8 cellular contexts compared by ENCODE assay signal in genomic region chr2:219252570-219252899, GRCh38. TPM values are rescaled to one million over a fixed set of nuclear protein-coding genes. Genes with fewer than 3 reads are reported as not detected.
DNase-seq lines count a peak whose midpoint lies in the region; ATAC-seq and TF ChIP-seq lines count a peak whose summit lies in the region.

No MANE protein-coding gene starts in this region.

- in situ Hi-C loops in KBM-7 (cut with MboI; ENCODE audit: low pct_unique_long_range_greater_than_20kb, low sequenced_read_pairs), result no loop called here

- peak overlapping the region; percentile 87 for H3K4me3 Mint-ChIP-seq in CD8-positive, alpha-beta T cell

- H3K4me1 ChIP-seq in CD8-positive, alpha-beta T cell (ENCODE audit: insufficient read depth, low read length), result peaks cover 51% of the 10 kb centered on the region
- H3K4me1 ChIP-seq in breast epithelium, result peaks cover 19 to 23% of the 10 kb centered on the region in 2 donors
- peaks cover 18 to 26% of the 10 kb centered on the region in 2 donors for H3K4me1 ChIP-seq in muscle layer of duodenum (ENCODE audit: control insufficient read depth in 1 of 2, insufficient read depth in 2 of 2, low read length in 2 of 2)

- H3K36me3 ChIP-seq in CD8-positive, alpha-beta T cell (ENCODE audit: insufficient read depth, low read length), result peaks cover 25% of the 10 kb centered on the region
- H3K36me3 ChIP-seq in breast epithelium (no peaks in the 10 kb centered on the region), muscle layer of duodenum (ENCODE audit: control insufficient read depth in 1 of 2, insufficient read depth in 2 of 2, low read length in 2 of 2) (peaks cover 8 to 25% of the 10 kb centered on the region in 2 donors)

- POLR2A ChIA-PET in CD8-positive, alpha-beta T cell (lab: Charles Lee), result interaction anchor here (0.7 to 9.6 kb wide), 10 partner anchors 13 to 135 kb away, joined by 3 to 184 read pairs (median 4); partner anchors contain the start of genes ABCB6, ANKZF1, ATG9A and DNAJB2

- intact Hi-C loops in CD8-positive, alpha-beta T cell (cut with DNase I, micrococcal nuclease), result loop anchor here (2.0 to 5.0 kb wide), 2 partner anchors 76 to 345 kb away; partner anchors contain the start of genes CNPPD1 (in 1 of the 2) and STK11IP (in 1 of the 2)
- intact Hi-C loops in breast epithelium (cut with DNase I; ENCODE audit: low total_unique reads), result no loop called here

- H3K36me3 Mint-ChIP-seq in CD8-positive, alpha-beta T cell, result peaks cover 56% of the 10 kb centered on the region

- H3K27me3 ChIP-seq in CD8-positive, alpha-beta T cell (ENCODE audit: insufficient read depth, low read length), result no peaks in the 10 kb centered on the region
- H3K27me3 ChIP-seq in breast epithelium (no peaks in the 10 kb centered on the region), muscle layer of duodenum (ENCODE audit: low read depth, low read length) (no peaks in the 10 kb centered on the region)

- no peaks in the 10 kb centered on the region for H3K27me3 Mint-ChIP-seq in CD8-positive, alpha-beta T cell (ENCODE audit: low read depth)

- H3K9me3 Mint-ChIP-seq in CD8-positive, alpha-beta T cell, result no peaks in the 10 kb centered on the region

- H3K4me3 ChIP-seq in CD8-positive, alpha-beta T cell (ENCODE audit: low read depth, low read length), result peak overlapping the region; percentile 98
- H3K4me3 ChIP-seq in NB4 (ENCODE audit: low read depth, low read length) (peak overlapping the region; percentile 66), breast epithelium (peak overlapping the region; percentile 55 to 76 (median 69)), muscle layer of duodenum (ENCODE audit: low read depth in 1 of 2, low read length in 2 of 2) (peak overlapping the region; percentile 75 to 84)

- TF ChIP-seq CTCF in CD8-positive, alpha-beta T cell (IDR thresholded peaks at IDR 0.05), result no peak
- no peak for TF ChIP-seq CTCF in NB4 (IDR thresholded peaks at IDR 0.05; ENCODE audit: low read depth, low read length)
- no peak for TF ChIP-seq CTCF in breast epithelium (IDR thresholded peaks at IDR 0.05)

- peak in 2 of 7 experiments; percentile 43 to 68 for DNase-seq in CD8-positive, alpha-beta T cell
- DNase-seq in NB4 (ENCODE audit: low read depth) (no peak), breast epithelium (ENCODE audit: low spot score in 2 of 2) (no peak), SK-N-DZ (ENCODE audit: low spot score) (no peak), KBM-7 (no peak), NCI-H1436 treated with DMSO at 0.1 percent for 48 hours (lab: John Stamatoyannopoulos, UW) (no peak)

- H3K4me1 Mint-ChIP-seq in CD8-positive, alpha-beta T cell (ENCODE audit: low read depth), result peaks cover 60% of the 10 kb centered on the region

- peak overlapping the region; percentile 81 for H3K27ac ChIP-seq in CD8-positive, alpha-beta T cell (ENCODE audit: low read depth, low read length)
- H3K27ac ChIP-seq in breast epithelium (peak overlapping the region; percentile 93 to 98), muscle layer of duodenum (ENCODE audit: low read length) (peak overlapping the region; percentile 72)

- H3K27ac Mint-ChIP-seq in CD8-positive, alpha-beta T cell, result peak overlapping the region; percentile 96

- TF ChIP-seq POLR2A in NB4 (IDR thresholded peaks at IDR 0.05; ENCODE audit: extremely low read depth, insufficient read length) (no peak), breast epithelium (IDR thresholded peaks at IDR 0.05) (no peak)

- ATAC-seq in CD8-positive, alpha-beta T cell, result no peak
- no peak for ATAC-seq in GM21576 (IDR thresholded peaks at IDR 0.05; ENCODE audit: unreplicated experiment)

- H3K9me3 ChIP-seq in CD8-positive, alpha-beta T cell (ENCODE audit: low read length), result no peaks in the 10 kb centered on the region
- H3K9me3 ChIP-seq in breast epithelium, result no peaks in the 10 kb centered on the region
- no peaks in the 10 kb centered on the region for H3K9me3 ChIP-seq in muscle layer of duodenum (ENCODE audit: control insufficient read depth in 1 of 2, low read length in 2 of 2)

- CTCF ChIA-PET in CD8-positive, alpha-beta T cell (lab: Charles Lee), result interaction anchor here (0.7 to 10.2 kb wide), 10 partner anchors 12 to 91 kb away, joined by 3 to 138 read pairs (median 4); partner anchors contain the start of genes ANKZF1, ATG9A, DNAJB2 and ZFAND2B

RNA-seq across cellular contexts. Expression of gene TUBA4B, which starts 0.5 kb away (rescaled TPM):
- not detected for total RNA-seq in CD8-positive, alpha-beta T cell
- total RNA-seq in breast epithelium, result under 1 TPM in 1 of 3 donors, not detected in 2; 0.16 TPM
- not detected in 2 replicates for polyA plus RNA-seq in SK-N-DZ (2014; cell fraction: cytosol; rRNA removed)
- not detected in 2 replicates for polyA plus RNA-seq in SK-N-DZ (2014; cell fraction: nucleus; rRNA removed)

RNA-seq across cellular contexts. Expression of gene TUBA4A, which starts 1.2 kb away (rescaled TPM):
- 100 to 1,000 TPM; 322 TPM for total RNA-seq in CD8-positive, alpha-beta T cell
- 10 to 100 TPM in 2 of 3 donors, 1 to 10 TPM in 1; 5.4 to 73.3 (median 48.8) TPM for total RNA-seq in breast epithelium
- 13.1 and 17.9 TPM in 2 replicates for polyA plus RNA-seq in SK-N-DZ (2014; cell fraction: cytosol; rRNA removed)
- 9.7 and 19.0 TPM in 2 replicates for polyA plus RNA-seq in SK-N-DZ (2014; cell fraction: nucleus; rRNA removed)

RNA-seq across cellular contexts. Expression of gene STK16, which starts 7.3 kb away (rescaled TPM):
- 10 to 100 TPM; 12.9 to 13.2 TPM for total RNA-seq in CD8-positive, alpha-beta T cell
- total RNA-seq in breast epithelium, result 10 to 100 TPM; 13.1 to 18.1 (median 16.4) TPM
- 33.9 and 39.8 TPM in 2 replicates for polyA plus RNA-seq in SK-N-DZ (2014; cell fraction: cytosol; rRNA removed)
- 29.1 and 45.2 TPM in 2 replicates for polyA plus RNA-seq in SK-N-DZ (2014; cell fraction: nucleus; rRNA removed)

RNA-seq across cellular contexts. Expression of gene GLB1L, which starts 7.3 kb away (rescaled TPM):
- total RNA-seq in CD8-positive, alpha-beta T cell, result 1 to 10 TPM; 1.7 to 2.8 TPM
- total RNA-seq in breast epithelium, result 10 to 100 TPM; 10.2 to 15.7 (median 11.8) TPM
- 6.8 and 7.5 TPM in 2 replicates for polyA plus RNA-seq in SK-N-DZ (2014; cell fraction: cytosol; rRNA removed)
- 13.0 and 15.1 TPM in 2 replicates for polyA plus RNA-seq in SK-N-DZ (2014; cell fraction: nucleus; rRNA removed)

RNA-seq across cellular contexts. Expression of gene ANKZF1, which starts 22.9 kb away (rescaled TPM):
- total RNA-seq in CD8-positive, alpha-beta T cell, result 10 to 100 TPM; 97.4 to 99.5 TPM
- 100 to 1,000 TPM in 1 of 3 donors, 10 to 100 TPM in 2; 29.3 to 101 (median 67.8) TPM for total RNA-seq in breast epithelium
- polyA plus RNA-seq in SK-N-DZ (2014; cell fraction: cytosol; rRNA removed), result 33.0 and 50.4 TPM in 2 replicates
- polyA plus RNA-seq in SK-N-DZ (2014; cell fraction: nucleus; rRNA removed), result 383 and 403 TPM in 2 replicates

Comparison
In these comparisons a context has a peak if more than half of its experiments do, and no peak if none do; other contexts are left out.
1. RNA of gene TUBA4A, which starts 1.2 kb away (total RNA-seq): 322 TPM in CD8-positive, alpha-beta T cell; 5.4 to 73.3 TPM in breast epithelium; every median in the first group is over 4 times any median in the second.
2. Peak in every context shown above with its lines, with median percentiles within 50 percentile points of each other: H3K27ac ChIP-seq and H3K4me3 ChIP-seq.